In genomic region chr7:12314199-12314598, GRCh38 we compare ENCODE assay signal across 16 cellular contexts.
DNase-seq lines count a peak whose midpoint lies in the region; ATAC-seq and TF ChIP-seq lines count a peak whose summit lies in the region.
"Had no signal": no experiment of that assay in that cellular context is flagged by ENCODE, and none has a peak within 500 bp of the region (broad histone marks: within the 10 kb centered on the region; RNA-seq: fewer than 3 reads in every experiment).

No MANE protein-coding gene starts in this region.

- DNase-seq in CD1c-positive myeloid dendritic cell (ENCODE audit: extremely low spot score) (peak; percentile 72), esophagus squamous epithelium (lab: John Stamatoyannopoulos, UW) (no peak), NCI-H2171 (lab: John Stamatoyannopoulos, UW) (no peak), aorta (no peak), gastrocnemius medialis (no peak)
- DNase-seq: activated T-cell treated with anti-CD3 and anti-CD28 coated beads, Interleukin-2, amount 50 U/mL, for 24 hours; KBM-7; NCI-H1694 treated with DMSO at 0.1 percent for 48 hours; NCI-H774; ovary; upper lobe of right lung had no signal

- H3K36me3 ChIP-seq in esophagus squamous epithelium (no peaks in the 10 kb centered on the region), aorta (ENCODE audit: control insufficient read depth in 1 of 2, insufficient read depth in 2 of 2, low read length in 1 of 2) (no peaks in the 10 kb centered on the region), gastrocnemius medialis (no peaks in the 10 kb centered on the region)
- H3K36me3 ChIP-seq: ovary, SJSA1, upper lobe of right lung had no signal

- H3K27me3 ChIP-seq in esophagus squamous epithelium (no peaks in the 10 kb centered on the region), aorta (ENCODE audit: control insufficient read depth in 1 of 2, insufficient read depth in 2 of 2, low read length in 1 of 2) (no peaks in the 10 kb centered on the region), gastrocnemius medialis (no peaks in the 10 kb centered on the region)
- H3K27me3 ChIP-seq: ovary, SJSA1, upper lobe of right lung had no signal

- TF ChIP-seq CTCF in esophagus squamous epithelium (IDR thresholded peaks at IDR 0.05) (no peak), gastrocnemius medialis (IDR thresholded peaks at IDR 0.05 in 4 of 5, conservative IDR thresholded peaks at IDR 0.05 in 1 of 5) (no peak)

- no peaks in the 10 kb centered on the region for H3K9me3 ChIP-seq in esophagus squamous epithelium
- peaks cover 3% of the 10 kb centered on the region for H3K9me3 ChIP-seq in aorta (ENCODE audit: control insufficient read depth, low read length)
- H3K9me3 ChIP-seq in gastrocnemius medialis: no peaks in the 10 kb centered on the region
- H3K9me3 ChIP-seq: ovary, SJSA1, upper lobe of right lung had no signal

- H3K4me3 ChIP-seq in esophagus squamous epithelium (no peak overlapping the region), aorta (ENCODE audit: low read length in 2 of 2) (no peak overlapping the region), gastrocnemius medialis (no peak overlapping the region)
- H3K4me3 ChIP-seq: ovary, SJSA1, upper lobe of right lung had no signal

- H3K27ac ChIP-seq in esophagus squamous epithelium: no peak overlapping the region
- H3K27ac ChIP-seq in aorta (ENCODE audit: low read depth in 1 of 2, low read length in 2 of 2): no peak overlapping the region
- no peak overlapping the region for H3K27ac ChIP-seq in gastrocnemius medialis
- H3K27ac ChIP-seq: ovary, SJSA1, upper lobe of right lung, VCaP had no signal

- peak; percentile 78 for ATAC-seq in GM19035 (IDR thresholded peaks at IDR 0.05; ENCODE audit: unreplicated experiment)
- ATAC-seq in HG02678 (IDR thresholded peaks at IDR 0.05; ENCODE audit: unreplicated experiment): peak; percentile 47
- peak; percentile 94 for ATAC-seq in HG03558 (IDR thresholded peaks at IDR 0.05; ENCODE audit: extremely low read depth, unreplicated experiment)
- no peak for ATAC-seq in aorta (ENCODE audit: low FRiP score)
- ATAC-seq in gastrocnemius medialis: no peak
- ATAC-seq: upper lobe of right lung had no signal

- intact Hi-C loops in esophagus squamous epithelium (cut with DNase I) (no loop called here), aorta (cut with DNase I) (loop anchor here in 1 of 2 donors (10.0 kb wide), 1 partner anchor 219 kb away; no protein-coding TSS in a partner anchor), gastrocnemius medialis (cut with DNase I; ENCODE audit: low total_unique reads) (no loop called here)

- TF ChIP-seq POLR2A in esophagus squamous epithelium (IDR thresholded peaks at IDR 0.05) (no peak), gastrocnemius medialis (IDR thresholded peaks at IDR 0.05) (no peak)

- no peaks in the 10 kb centered on the region for H3K4me1 ChIP-seq in esophagus squamous epithelium
- H3K4me1 ChIP-seq in aorta (ENCODE audit: control insufficient read depth in 1 of 2, insufficient read depth in 2 of 2, low read length in 2 of 2): no peaks in the 10 kb centered on the region
- no peaks in the 10 kb centered on the region for H3K4me1 ChIP-seq in gastrocnemius medialis
- H3K4me1 ChIP-seq: SJSA1, upper lobe of right lung had no signal

- in situ Hi-C loops in gastrocnemius medialis (cut with MboI; ENCODE audit: low sequenced_read_pairs in 4 of 4): loop anchor here in 2 of 4 donors (25.0 kb wide), 2 partner anchors 252 to 877 kb away; no protein-coding TSS in a partner anchor

Comparison
In these comparisons a context has a peak if more than half of its experiments do, and no peak if none do; other contexts are left out.
1. ATAC-seq: peak in GM19035 (single experiment), HG02678 (single experiment) and HG03558 (single experiment); none in aorta (single experiment) and gastrocnemius medialis (0 of 2).